In the genomic region with DNA sequence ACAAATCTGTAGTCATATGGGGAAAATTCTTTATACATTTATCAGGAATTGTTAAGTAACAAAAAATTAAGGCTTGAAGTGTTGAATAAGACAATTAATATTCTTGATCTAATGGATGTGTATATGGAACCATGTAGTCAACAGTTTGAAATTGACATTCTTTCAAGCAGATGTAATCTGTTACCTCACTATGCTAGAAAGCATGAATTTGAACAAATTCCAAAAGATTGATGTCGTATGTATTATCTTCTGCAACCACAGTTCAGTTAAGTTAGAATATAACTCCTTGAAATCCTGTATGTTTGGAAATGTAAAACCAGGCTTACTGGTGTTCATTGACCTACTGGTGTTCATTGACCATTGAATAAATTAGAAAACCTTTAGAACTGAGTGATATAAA, we compare ENCODE assay signal across 31 cellular contexts. TPM values are rescaled to one million over a fixed set of nuclear protein-coding genes. Genes with fewer than 3 reads are reported as not detected.
DNase-seq lines count a peak whose midpoint lies in the region; ATAC-seq and FAIRE-seq lines count a peak whose summit lies in the region.
"Had no signal": no experiment of that assay in that cellular context is flagged by ENCODE, and none has a peak within 500 bp of the region (broad histone marks: within the 10 kb centered on the region; RNA-seq: fewer than 3 reads in every experiment).

No MANE protein-coding gene starts in this region.

- H3K4me1 ChIP-seq in small intestine (ENCODE audit: control insufficient read depth in 2 of 2, insufficient read depth in 1 of 2, low read depth in 1 of 2, low read length in 1 of 2), result no peaks in the 10 kb centered on the region
- H3K4me1 ChIP-seq: vagina had no signal

- H3K9me3 ChIP-seq in small intestine (ENCODE audit: control insufficient read depth, low read depth), result no peaks in the 10 kb centered on the region
- H3K9me3 ChIP-seq: ovary, vagina had no signal

- H3K4me3 ChIP-seq in small intestine (ENCODE audit: low read depth in 1 of 2, low read length in 2 of 2), result no peak overlapping the region
- H3K4me3 ChIP-seq: coronary artery, hepatocyte, ovary, vagina had no signal

- no peaks in the 10 kb centered on the region for H3K27me3 ChIP-seq in small intestine (ENCODE audit: control insufficient read depth in 2 of 2, insufficient read depth in 2 of 2, low read length in 2 of 2)
- H3K27me3 ChIP-seq: hepatocyte, ovary, vagina had no signal

- no peaks in the 10 kb centered on the region for H3K27me3 Mint-ChIP-seq in stimulated activated naive CD8-positive, alpha-beta T cell treated with anti-CD3 and anti-CD28 coated beads, Interleukin-15, Interleukin-2, amounts not matched to agents 100 ng/mL and 50 ng/mL, for 24 hours
- no peaks in the 10 kb centered on the region for H3K27me3 Mint-ChIP-seq in stimulated activated naive CD8-positive, alpha-beta T cell treated with anti-CD3 and anti-CD28 coated beads, Interleukin-15, amount 100 ng/mL, for 72 hours
- H3K27me3 Mint-ChIP-seq in natural killer cell treated with Interleukin-12 subunit alpha and Interleukin-12 subunit beta and Interleukin-15 and Interleukin-18, amount 100 ng/mL, for 72 hours, result no peaks in the 10 kb centered on the region
- H3K27me3 Mint-ChIP-seq: activated naive CD8-positive, alpha-beta T cell; CD8-positive, alpha-beta memory T cell had no signal

- H3K4me1 Mint-ChIP-seq in stimulated activated naive CD8-positive, alpha-beta T cell treated with anti-CD3 and anti-CD28 coated beads, Interleukin-15, Interleukin-2, amounts not matched to agents 100 ng/mL and 50 ng/mL, for 24 hours (ENCODE audit: low read depth), result no peaks in the 10 kb centered on the region
- H3K4me1 Mint-ChIP-seq in stimulated activated naive CD8-positive, alpha-beta T cell treated with anti-CD3 and anti-CD28 coated beads, Interleukin-15, amount 100 ng/mL, for 72 hours, result no peaks in the 10 kb centered on the region
- H3K4me1 Mint-ChIP-seq in natural killer cell treated with Interleukin-12 subunit alpha and Interleukin-12 subunit beta and Interleukin-15 and Interleukin-18, amount 100 ng/mL, for 72 hours (ENCODE audit: low read depth in 2 of 2), result peaks cover 7% of the 10 kb centered on the region in 2 donors
- H3K4me1 Mint-ChIP-seq: CD8-positive, alpha-beta memory T cell had no signal

- WGBS in small intestine, 3 donors, result 90 to 92% (median 90%) methylated on average over 1 of the region's 1 CpG

- peak overlapping the region; percentile 56 for H3K27ac Mint-ChIP-seq in stimulated activated naive CD8-positive, alpha-beta T cell treated with anti-CD3 and anti-CD28 coated beads, Interleukin-15, Interleukin-2, amounts not matched to agents 100 ng/mL and 50 ng/mL, for 24 hours
- no peak overlapping the region for H3K27ac Mint-ChIP-seq in stimulated activated naive CD8-positive, alpha-beta T cell treated with anti-CD3 and anti-CD28 coated beads, Interleukin-15, amount 100 ng/mL, for 72 hours
- H3K27ac Mint-ChIP-seq in natural killer cell treated with Interleukin-12 subunit alpha and Interleukin-12 subunit beta and Interleukin-15 and Interleukin-18, amount 100 ng/mL, for 72 hours, result no peak overlapping the region
- H3K27ac Mint-ChIP-seq: activated naive CD8-positive, alpha-beta T cell; CD8-positive, alpha-beta memory T cell had no signal

- FAIRE-seq in small intestine (lab: Jason Lieb, UNC), result peak; percentile 71
- FAIRE-seq: GM12891 had no signal

- no peak overlapping the region for H3K27ac ChIP-seq in small intestine (ENCODE audit: low read depth in 1 of 2, low read length in 1 of 2)
- H3K27ac ChIP-seq: coronary artery, hepatocyte, ovary, vagina had no signal

- no peak for DNase-seq in stimulated activated naive CD8-positive, alpha-beta T cell treated with anti-CD3 and anti-CD28 coated beads, Interleukin-15, amount 100 ng/mL, for 72 hours
- DNase-seq in amniotic epithelial cell (ENCODE audit: low read depth), result peak; percentile 59
- peak; percentile 61 for DNase-seq in fibroblast of peridontal ligament (ENCODE audit: extremely low read depth)
- DNase-seq in small intestine, result no peak
- no peak for DNase-seq in natural killer cell treated with Interleukin-12 subunit alpha and Interleukin-12 subunit beta and Interleukin-15 and Interleukin-18, amount 100 ng/mL, for 72 hours (ENCODE audit: low spot score)
- DNase-seq: activated CD4-positive, alpha-beta T cell treated with anti-CD3 and anti-CD28 coated beads for 4 hours; activated effector memory CD4-positive, alpha-beta T cell treated with Interleukin-2 at 50 U/mL for 16 hours; aorta; CD8-positive, alpha-beta memory T cell; DMS 273 treated with DMSO at 0.1 percent for 48 hours; effector memory CD4-positive, alpha-beta T cell; erythroblast; HCEC 1CT; NCI-H146; ovary; retina; SIG-M5; stimulated activated CD4-positive, alpha-beta T cell treated with anti-CD3 and anti-CD28 coated beads, Interleukin-1b, Interleukin-23, amount 100 ng/mL, for 48 hours; stimulated activated naive CD8-positive, alpha-beta T cell treated with anti-CD3 and anti-CD28 coated beads, Interleukin-15, Interleukin-2, amounts not matched to agents 100 U/mL and 50 U/mL, for 24 hours; SW 1271; T-helper 9 cell had no signal

- ATAC-seq in stimulated activated naive CD8-positive, alpha-beta T cell treated with anti-CD3 and anti-CD28 coated beads, Interleukin-15, amount 100 ng/mL, for 72 hours, result no peak
- no peak for ATAC-seq in GM21576 (IDR thresholded peaks at IDR 0.05; ENCODE audit: unreplicated experiment)
- ATAC-seq in HG02970 (IDR thresholded peaks at IDR 0.05; ENCODE audit: low FRiP score, unreplicated experiment), result no peak
- ATAC-seq in natural killer cell treated with Interleukin-12 subunit alpha and Interleukin-12 subunit beta and Interleukin-15 and Interleukin-18, amount 100 ng/mL, for 72 hours, result no peak
- ATAC-seq: left lobe of liver; Panc1; stimulated activated naive CD8-positive, alpha-beta T cell treated with anti-CD3 and anti-CD28 coated beads, Interleukin-15, Interleukin-2, amounts not matched to agents 100 U/mL and 50 U/mL, for 24 hours had no signal

- no peaks in the 10 kb centered on the region for H3K36me3 ChIP-seq in small intestine (ENCODE audit: control insufficient read depth in 2 of 2, insufficient read depth in 2 of 2, low read length in 2 of 2)
- H3K36me3 ChIP-seq: ovary, vagina had no signal

- no peaks in the 10 kb centered on the region for H3K9me3 Mint-ChIP-seq in stimulated activated naive CD8-positive, alpha-beta T cell treated with anti-CD3 and anti-CD28 coated beads, Interleukin-15, Interleukin-2, amounts not matched to agents 100 ng/mL and 50 ng/mL, for 24 hours
- H3K9me3 Mint-ChIP-seq in stimulated activated naive CD8-positive, alpha-beta T cell treated with anti-CD3 and anti-CD28 coated beads, Interleukin-15, amount 100 ng/mL, for 72 hours, result no peaks in the 10 kb centered on the region
- H3K9me3 Mint-ChIP-seq in natural killer cell treated with Interleukin-12 subunit alpha and Interleukin-12 subunit beta and Interleukin-15 and Interleukin-18, amount 100 ng/mL, for 72 hours, result no peaks in the 10 kb centered on the region
- H3K9me3 Mint-ChIP-seq: CD8-positive, alpha-beta memory T cell had no signal

- H3K4me3 Mint-ChIP-seq in stimulated activated naive CD8-positive, alpha-beta T cell treated with anti-CD3 and anti-CD28 coated beads, Interleukin-15, Interleukin-2, amounts not matched to agents 100 ng/mL and 50 ng/mL, for 24 hours, result no peak overlapping the region
- H3K4me3 Mint-ChIP-seq in stimulated activated naive CD8-positive, alpha-beta T cell treated with anti-CD3 and anti-CD28 coated beads, Interleukin-15, amount 100 ng/mL, for 72 hours, result no peak overlapping the region
- H3K4me3 Mint-ChIP-seq in natural killer cell treated with Interleukin-12 subunit alpha and Interleukin-12 subunit beta and Interleukin-15 and Interleukin-18, amount 100 ng/mL, for 72 hours, result no peak overlapping the region
- H3K4me3 Mint-ChIP-seq: activated naive CD8-positive, alpha-beta T cell; CD8-positive, alpha-beta memory T cell had no signal

- H3K36me3 Mint-ChIP-seq in stimulated activated naive CD8-positive, alpha-beta T cell treated with anti-CD3 and anti-CD28 coated beads, Interleukin-15, Interleukin-2, amounts not matched to agents 100 ng/mL and 50 ng/mL, for 24 hours (ENCODE audit: low read depth), result peaks cover 73% of the 10 kb centered on the region
- H3K36me3 Mint-ChIP-seq in natural killer cell treated with Interleukin-12 subunit alpha and Interleukin-12 subunit beta and Interleukin-15 and Interleukin-18, amount 100 ng/mL, for 72 hours, result peaks cover 25% of the 10 kb centered on the region

RNA-seq across cellular contexts. Expression of gene CCDC18, which starts 16.1 kb away (rescaled TPM):
- polyA plus RNA-seq in small intestine, result 1 to 10 TPM; 1.4 to 5.4 (median 3.1) TPM
- total RNA-seq in natural killer cell treated with Interleukin-12 subunit alpha and Interleukin-12 subunit beta and Interleukin-15 and Interleukin-18, amount 100 ng/mL, for 72 hours, result 10 to 100 TPM; 16.6 to 35.0 TPM

RNA-seq across cellular contexts. Expression of gene TMED5, which starts 16.4 kb away (rescaled TPM):
- polyA plus RNA-seq in small intestine, result 10 to 100 TPM in 1 of 3 donors, 1 to 10 TPM in 2; 8.9 to 26.8 (median 9.5) TPM
- total RNA-seq in natural killer cell treated with Interleukin-12 subunit alpha and Interleukin-12 subunit beta and Interleukin-15 and Interleukin-18, amount 100 ng/mL, for 72 hours, result 10 to 100 TPM; 62.7 to 88.5 TPM

Comparison
In these comparisons a context has a peak if more than half of its experiments do, and no peak if none do; other contexts are left out.
1. DNase-seq: peak in amniotic epithelial cell (single experiment) and fibroblast of peridontal ligament (single experiment); none in stimulated activated naive CD8-positive, alpha-beta T cell treated with anti-CD3 and anti-CD28 coated beads, Interleukin-15, amount 100 ng/mL, for 72 hours (0 of 2), small intestine (single experiment) and natural killer cell treated with Interleukin-12 subunit alpha and Interleukin-12 subunit beta and Interleukin-15 and Interleukin-18, amount 100 ng/mL, for 72 hours (single experiment).